In genomic region chr7:151313857-151314256, GRCh38 we compare ENCODE assay signal across 11 cellular contexts. TPM values are rescaled to one million over a fixed set of nuclear protein-coding genes. Genes with fewer than 3 reads are reported as not detected.
DNase-seq lines count a peak whose midpoint lies in the region; ATAC-seq and TF ChIP-seq lines count a peak whose summit lies in the region.
"Had no signal": no experiment of that assay in that cellular context is flagged by ENCODE, and none has a peak within 500 bp of the region (broad histone marks: within the 10 kb centered on the region; RNA-seq: fewer than 3 reads in every experiment).

No MANE protein-coding gene starts in this region.

- H3K9me3 Mint-ChIP-seq in activated naive CD4-positive, alpha-beta T cell treated with anti-CD3 and anti-CD28 coated beads, Interleukin-2, amount 10 ng/mL, durations not matched to agents 7 days and 5 days: peaks cover 10% of the 10 kb centered on the region
- H3K9me3 Mint-ChIP-seq: activated naive CD4-positive, alpha-beta T cell treated with anti-CD3 and anti-CD28 coated beads, Interleukin-2, amount 50 U/mL, for 24 hours had no signal

- no peaks in the 10 kb centered on the region for H3K36me3 Mint-ChIP-seq in activated naive CD4-positive, alpha-beta T cell treated with anti-CD3 and anti-CD28 coated beads, Interleukin-2, amount 10 ng/mL, durations not matched to agents 7 days and 5 days

- no peaks in the 10 kb centered on the region for H3K27me3 ChIP-seq in SK-N-SH (ENCODE audit: insufficient read depth)

- no peak overlapping the region for H3K4me2 ChIP-seq in SK-N-SH

- no peak overlapping the region for H3K4me3 Mint-ChIP-seq in activated naive CD4-positive, alpha-beta T cell treated with anti-CD3 and anti-CD28 coated beads, Interleukin-2, amount 10 ng/mL, durations not matched to agents 7 days and 5 days
- H3K4me3 Mint-ChIP-seq: activated naive CD4-positive, alpha-beta T cell treated with anti-CD3 and anti-CD28 coated beads, Interleukin-2, amount 50 U/mL, for 24 hours; naive thymus-derived CD8-positive, alpha-beta T cell had no signal

- H3K27ac Mint-ChIP-seq in activated naive CD4-positive, alpha-beta T cell treated with anti-CD3 and anti-CD28 coated beads, Interleukin-2, amount 10 ng/mL, durations not matched to agents 7 days and 5 days: no peak overlapping the region
- H3K27ac Mint-ChIP-seq: activated naive CD4-positive, alpha-beta T cell treated with anti-CD3 and anti-CD28 coated beads, Interleukin-2, amount 50 U/mL, for 24 hours had no signal

- DNase-seq in SK-N-SH (no peak), left cardiac atrium (peak; percentile 57), NCI-H2107 (lab: John Stamatoyannopoulos, UW) (no peak), NCI-H524 (lab: John Stamatoyannopoulos, UW) (no peak)
- peak; percentile 25 for DNase-seq in activated naive CD4-positive, alpha-beta T cell treated with anti-CD3 and anti-CD28 coated beads, Interleukin-2, amount 10 ng/mL, durations not matched to agents 7 days and 5 days
- DNase-seq in stimulated activated CD8-positive, alpha-beta memory T cell treated with anti-CD3 and anti-CD28 coated beads, Interleukin-4, amount 100 ng/mL, for 48 hours: peak; percentile 27
- no peak for DNase-seq in activated effector memory CD4-positive, alpha-beta T cell treated with Interleukin-2 at 50 U/mL for 16 hours
- DNase-seq: ACHN; naive thymus-derived CD8-positive, alpha-beta T cell had no signal

- TF ChIP-seq RAD21 in SK-N-SH (IDR thresholded peaks at IDR 0.05; ENCODE audit: low read length): no peak

- no peak overlapping the region for H3K9ac ChIP-seq in SK-N-SH

- TF ChIP-seq EP300 in SK-N-SH (IDR thresholded peaks at IDR 0.05; ENCODE audit: borderline replicate concordance in 1 of 2, low read depth in 1 of 2, low read length in 1 of 2): no peak

- ATAC-seq in SK-N-SH treated with all-trans-retinoic acid at 6 μM for 48 hours (peak; percentile 54), left cardiac atrium (peak; percentile 89)
- ATAC-seq: naive thymus-derived CD8-positive, alpha-beta T cell had no signal

- TF ChIP-seq CTCF in SK-N-SH (IDR thresholded peaks at IDR 0.05): no peak

- H2AFZ ChIP-seq in SK-N-SH (ENCODE audit: low read depth): no peak overlapping the region

- no peak overlapping the region for H3K4me3 ChIP-seq in SK-N-SH (ENCODE audit: low read depth in 2 of 2, low read length in 1 of 2)

- POLR2A ChIA-PET in SK-N-SH (lab: Yijun Ruan, JAX): no interaction called here

- CTCF ChIA-PET in SK-N-SH (lab: Yijun Ruan, JAX): interaction anchor here (1.1 to 10.5 kb wide), 17 partner anchors 11 to 393 kb away, joined by 3 to 237 read pairs (median 10); partner anchors contain the start of gene NUB1
- CTCF ChIA-PET in activated naive CD4-positive, alpha-beta T cell treated with anti-CD3 and anti-CD28 coated beads, Interleukin-2, amount 10 ng/mL, durations not matched to agents 7 days and 5 days (lab: Charles Lee): interaction anchor here (1.7 to 9.3 kb wide), 5 partner anchors 9 to 136 kb away, joined by 3 to 121 read pairs (median 20); no protein-coding TSS in a partner anchor

- WGBS in SK-N-SH (ENCODE audit: low lambda C conversion rate): 47% methylated on average over 10 of the region's 10 CpGs

- no peaks in the 10 kb centered on the region for H4K20me1 ChIP-seq in SK-N-SH (ENCODE audit: insufficient read depth)

- H3K4me1 Mint-ChIP-seq in activated naive CD4-positive, alpha-beta T cell treated with anti-CD3 and anti-CD28 coated beads, Interleukin-2, amount 10 ng/mL, durations not matched to agents 7 days and 5 days: peaks cover 10% of the 10 kb centered on the region

- no peaks in the 10 kb centered on the region for H3K79me2 ChIP-seq in SK-N-SH (ENCODE audit: insufficient read depth)

- H3K27me3 Mint-ChIP-seq in activated naive CD4-positive, alpha-beta T cell treated with anti-CD3 and anti-CD28 coated beads, Interleukin-2, amount 10 ng/mL, durations not matched to agents 7 days and 5 days: peaks cover 11% of the 10 kb centered on the region
- H3K27me3 Mint-ChIP-seq: activated naive CD4-positive, alpha-beta T cell treated with anti-CD3 and anti-CD28 coated beads, Interleukin-2, amount 50 U/mL, for 24 hours had no signal

- H3K27ac ChIP-seq in SK-N-SH (ENCODE audit: low read depth in 2 of 2, low read length in 1 of 2): no peak overlapping the region

- H3K9me3 ChIP-seq in SK-N-SH: no peaks in the 10 kb centered on the region; the same call in 1 of the 2 replicates

- H3K36me3 ChIP-seq in SK-N-SH (replicated peaks in 1 of 2; ENCODE audit: control insufficient read depth in 1 of 2, insufficient read depth in 2 of 2, low read length in 1 of 2): no peaks in the 10 kb centered on the region

- no peaks in the 10 kb centered on the region for H3K9me2 ChIP-seq in SK-N-SH

- intact Hi-C loops in left cardiac atrium (cut with DNase I): no loop called here

- H3K4me1 ChIP-seq in SK-N-SH (ENCODE audit: control insufficient read depth in 1 of 2, insufficient read depth in 2 of 2, low read depth in 1 of 2, low read length in 1 of 2): no peaks in the 10 kb centered on the region; a peak in 1 of 4 replicates

- H3F3A ChIP-seq in SK-N-SH (replicated peaks; ENCODE audit: insufficient read depth): peaks cover 3% of the 10 kb centered on the region

TF ChIP-seq in SK-N-SH treated with all-trans-retinoic acid at 6 μM for 48 hours, 23 proteins besides CTCF, POLR2A, EP300 and RAD21 (continues in another document):
- TF ChIP-seq BACH2 (CRISPR knock-in tag; IDR thresholded peaks at IDR 0.05; ENCODE audit: borderline replicate concordance): no peak
- TF ChIP-seq ZNF565 (CRISPR knock-in tag; conservative IDR thresholded peaks at IDR 0.05; ENCODE audit: low read depth): no peak
- TF ChIP-seq, protein P1, sequence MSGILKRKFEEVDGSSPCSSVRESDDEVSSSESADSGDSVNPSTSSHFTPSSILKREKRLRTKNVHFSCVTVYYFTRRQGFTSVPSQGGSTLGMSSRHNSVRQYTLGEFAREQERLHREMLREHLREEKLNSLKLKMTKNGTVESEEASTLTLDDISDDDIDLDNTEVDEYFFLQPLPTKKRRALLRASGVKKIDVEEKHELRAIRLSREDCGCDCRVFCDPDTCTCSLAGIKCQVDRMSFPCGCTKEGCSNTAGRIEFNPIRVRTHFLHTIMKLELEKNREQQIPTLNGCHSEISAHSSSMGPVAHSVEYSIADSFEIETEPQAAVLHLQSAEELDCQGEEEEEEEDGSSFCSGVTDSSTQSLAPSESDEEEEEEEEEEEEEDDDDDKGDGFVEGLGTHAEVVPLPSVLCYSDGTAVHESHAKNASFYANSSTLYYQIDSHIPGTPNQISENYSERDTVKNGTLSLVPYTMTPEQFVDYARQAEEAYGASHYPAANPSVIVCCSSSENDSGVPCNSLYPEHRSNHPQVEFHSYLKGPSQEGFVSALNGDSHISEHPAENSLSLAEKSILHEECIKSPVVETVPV (CRISPR knock-in tag; IDR thresholded peaks at IDR 0.05): no peak
- TF ChIP-seq ZFP30 (CRISPR knock-in tag; IDR thresholded peaks at IDR 0.05): no peak
- TF ChIP-seq CREB5 (CRISPR knock-in tag; IDR thresholded peaks at IDR 0.05; ENCODE audit: low read depth): no peak
- TF ChIP-seq ZC3H10 (CRISPR knock-in tag; IDR thresholded peaks at IDR 0.05): no peak
- no peak for TF ChIP-seq ISL1 (CRISPR knock-in tag; IDR thresholded peaks at IDR 0.05)
- no peak for TF ChIP-seq OSR1 (CRISPR knock-in tag; IDR thresholded peaks at IDR 0.05)

TF ChIP-seq in SK-N-SH, 30 proteins besides CTCF, POLR2A, EP300 and RAD21:
- TF ChIP-seq GATA2 (CRISPR knock-in tag; IDR thresholded peaks at IDR 0.05) (no peak), PBX3 (IDR thresholded peaks at IDR 0.05) (no peak)

RNA-seq across cellular contexts. Expression of gene NUB1, which starts 27.8 kb away (rescaled TPM):
- polyA plus RNA-seq in SK-N-SH (2012; rRNA removed): 54.0 and 56.6 TPM in 2 replicates
- polyA plus RNA-seq in SK-N-SH (2012; cell fraction: cytosol; rRNA removed): 57.7 and 66.5 TPM in 2 replicates
- polyA plus RNA-seq in SK-N-SH (2012; cell fraction: nucleus; rRNA removed): 47.8 and 62.1 TPM in 2 replicates
- total RNA-seq in left cardiac atrium: 10 to 100 TPM; 30.6 to 37.3 TPM

Comparison
In these comparisons a context has a peak if more than half of its experiments do, and no peak if none do; other contexts are left out.
1. DNase-seq: peak in activated naive CD4-positive, alpha-beta T cell treated with anti-CD3 and anti-CD28 coated beads, Interleukin-2, amount 10 ng/mL, durations not matched to agents 7 days and 5 days (single experiment), left cardiac atrium (single experiment) and stimulated activated CD8-positive, alpha-beta memory T cell treated with anti-CD3 and anti-CD28 coated beads, Interleukin-4, amount 100 ng/mL, for 48 hours (single experiment); none in SK-N-SH (single experiment), activated effector memory CD4-positive, alpha-beta T cell treated with Interleukin-2 at 50 U/mL for 16 hours (single experiment), NCI-H2107 (single experiment) and NCI-H524 (0 of 2).